In the genomic region with DNA sequence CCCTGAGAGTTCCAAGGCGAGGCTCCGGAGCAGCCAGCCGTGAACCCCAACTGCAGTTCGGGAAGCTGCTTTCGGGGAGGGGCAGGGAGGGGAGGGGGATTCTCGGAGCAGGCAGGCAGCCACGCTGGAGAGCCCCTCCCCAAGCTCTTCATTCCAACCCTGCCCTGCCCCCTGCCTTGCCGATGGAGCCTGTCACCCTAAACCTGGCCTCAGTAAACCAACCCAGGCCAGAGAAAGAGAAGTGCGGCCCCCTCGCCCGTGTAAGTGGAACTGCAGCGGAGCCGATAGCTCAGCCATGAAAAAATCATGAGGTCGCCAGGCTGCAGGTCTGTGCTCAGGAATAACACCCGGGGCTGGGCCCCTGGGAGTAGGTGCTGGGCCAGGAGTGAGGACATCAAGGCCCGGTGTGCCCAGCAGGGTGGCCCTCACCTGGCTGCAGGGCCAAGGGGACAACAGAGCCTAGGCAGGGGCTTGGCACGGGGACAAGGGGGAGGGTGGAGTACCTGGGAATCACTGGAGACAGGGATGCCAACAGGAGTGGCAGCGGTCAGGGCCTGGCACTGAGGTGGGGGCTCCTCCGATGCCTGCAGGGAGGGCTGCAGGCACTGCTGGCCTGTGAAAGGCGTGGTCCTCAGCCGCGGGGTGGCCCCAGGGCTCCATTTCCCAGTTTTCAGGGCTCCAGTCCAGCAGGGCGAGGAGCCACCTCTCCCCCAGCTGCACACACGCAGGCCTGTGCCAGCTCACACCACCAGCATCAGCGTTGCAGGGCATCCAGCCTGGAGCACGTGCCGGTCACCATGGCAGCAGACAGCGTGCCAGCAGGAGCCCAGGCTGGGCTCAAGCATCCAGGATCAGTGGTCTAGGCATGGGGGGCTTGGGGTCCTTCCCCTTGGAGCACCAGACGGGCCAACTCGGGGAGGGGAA, we compare ENCODE assay signal across 1 cellular context.
A peak's percentile ranks its signal among the peaks of the same experiment; 100 is the strongest.
TF ChIP-seq lines count a peak whose summit lies in the region.

No MANE protein-coding gene starts in this region.

TF ChIP-seq in K562, 482 proteins besides CTCF, POLR2A, EP300 and RAD21 (continues in another document):
- TF ChIP-seq ZNF436 (CRISPR knock-in tag; IDR thresholded peaks at IDR 0.05) (no peak), HDAC6 (IDR thresholded peaks at IDR 0.05; ENCODE audit: low read depth, low read length) (no peak), SRSF3 (IDR thresholded peaks at IDR 0.05; ENCODE audit: insufficient read depth, low read length) (no peak), RERE (CRISPR knock-in tag; IDR thresholded peaks at IDR 0.05; ENCODE audit: borderline replicate concordance) (no peak), MED1 (CRISPR knock-in tag; IDR thresholded peaks at IDR 0.05; ENCODE audit: borderline replicate concordance) (no peak), ZNF79 (CRISPR knock-in tag; IDR thresholded peaks at IDR 0.05; ENCODE audit: low read depth) (no peak), TARDBP (IDR thresholded peaks at IDR 0.05) (no peak), STAG1 (CRISPR knock-in tag; IDR thresholded peaks at IDR 0.05; ENCODE audit: borderline replicate concordance) (peak; percentile 21; the same call in 1 of the 2 replicates), CBX3 (IDR thresholded peaks at IDR 0.05; ENCODE audit: borderline replicate concordance in 1 of 2, low read length in 2 of 2) (no peak), FUS (optimal IDR thresholded peaks at IDR 0.05; ENCODE audit: low read depth, low read length) (no peak), CHCHD3 (CRISPR knock-in tag; IDR thresholded peaks at IDR 0.05) (no peak), ZNF512 (tag; IDR thresholded peaks at IDR 0.05) (no peak), PTBP1 (IDR thresholded peaks at IDR 0.05; ENCODE audit: low read depth, low read length) (0 out of 2 replicates have a peak, but pooled peaks have one; percentile 10), TGIF2 (CRISPR knock-in tag; IDR thresholded peaks at IDR 0.05) (no peak), POLR2G (IDR thresholded peaks at IDR 0.05; ENCODE audit: low read depth, low read length) (peak; percentile 39; the same call in 1 of the 2 replicates), SPI1 (IDR thresholded peaks at IDR 0.05; ENCODE audit: borderline replicate concordance, low read depth, low read length) (peak; percentile 56; the same call in 1 of the 2 replicates), SAP30 (IDR thresholded peaks at IDR 0.05; ENCODE audit: borderline replicate concordance, insufficient read depth, low read depth, low read length, poor library complexity, severe bottlenecking) (no peak), RB1 (IDR thresholded peaks at IDR 0.05; ENCODE audit: low read depth) (peak; percentile 16; the same call in 1 of the 2 replicates), CREBBP (IDR thresholded peaks at IDR 0.05; ENCODE audit: low read depth, low read length) (no peak), NR3C1 (CRISPR knock-in tag; IDR thresholded peaks at IDR 0.05) (no peak), TEAD1 (CRISPR knock-in tag; IDR thresholded peaks at IDR 0.05) (peak in 1 of 2 experiments; percentile 54; a peak in 1 of 4 replicates), HNRNPH1 (optimal IDR thresholded peaks at IDR 0.05; ENCODE audit: low read depth, low read length) (no peak), MAX (CRISPR knock-in tag; IDR thresholded peaks at IDR 0.05) (no peak), NR1H2 (CRISPR knock-in tag; IDR thresholded peaks at IDR 0.05) (no peak), JUND (IDR thresholded peaks at IDR 0.05; ENCODE audit: borderline replicate concordance, low read depth, low read length) (0 out of 2 replicates have a peak, but pooled peaks have one; percentile 4), JUND (tag; IDR thresholded peaks at IDR 0.05; ENCODE audit: borderline replicate concordance, low read depth, low read length) (no peak), FIP1L1 (IDR thresholded peaks at IDR 0.05; ENCODE audit: low read depth, low read length, poor library complexity, severe bottlenecking) (no peak), SREBF1 (IDR thresholded peaks at IDR 0.05; ENCODE audit: borderline replicate concordance, low read depth, low read length) (no peak), HDAC8 (tag; IDR thresholded peaks at IDR 0.05) (no peak), STAT5B (CRISPR knock-in tag; IDR thresholded peaks at IDR 0.05) (no peak), ZBTB7A (IDR thresholded peaks at IDR 0.05; ENCODE audit: borderline replicate concordance, control insufficient read depth, low read depth, low read length) (peak; percentile 52; the same call in 1 of the 2 replicates), TBL1XR1 (IDR thresholded peaks at IDR 0.05; ENCODE audit: low read length in 2 of 2) (no peak)
- TF ChIP-seq, protein P1, sequence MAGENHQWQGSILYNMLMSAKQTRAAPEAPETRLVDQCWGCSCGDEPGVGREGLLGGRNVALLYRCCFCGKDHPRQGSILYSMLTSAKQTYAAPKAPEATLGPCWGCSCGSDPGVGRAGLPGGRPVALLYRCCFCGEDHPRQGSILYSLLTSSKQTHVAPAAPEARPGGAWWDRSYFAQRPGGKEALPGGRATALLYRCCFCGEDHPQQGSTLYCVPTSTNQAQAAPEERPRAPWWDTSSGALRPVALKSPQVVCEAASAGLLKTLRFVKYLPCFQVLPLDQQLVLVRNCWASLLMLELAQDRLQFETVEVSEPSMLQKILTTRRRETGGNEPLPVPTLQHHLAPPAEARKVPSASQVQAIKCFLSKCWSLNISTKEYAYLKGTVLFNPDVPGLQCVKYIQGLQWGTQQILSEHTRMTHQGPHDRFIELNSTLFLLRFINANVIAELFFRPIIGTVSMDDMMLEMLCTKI (IDR thresholded peaks at IDR 0.05; ENCODE audit: partially characterized antibody): no peak
- TF ChIP-seq, protein P2, sequence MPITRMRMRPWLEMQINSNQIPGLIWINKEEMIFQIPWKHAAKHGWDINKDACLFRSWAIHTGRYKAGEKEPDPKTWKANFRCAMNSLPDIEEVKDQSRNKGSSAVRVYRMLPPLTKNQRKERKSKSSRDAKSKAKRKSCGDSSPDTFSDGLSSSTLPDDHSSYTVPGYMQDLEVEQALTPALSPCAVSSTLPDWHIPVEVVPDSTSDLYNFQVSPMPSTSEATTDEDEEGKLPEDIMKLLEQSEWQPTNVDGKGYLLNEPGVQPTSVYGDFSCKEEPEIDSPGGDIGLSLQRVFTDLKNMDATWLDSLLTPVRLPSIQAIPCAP (CRISPR knock-in tag; IDR thresholded peaks at IDR 0.05; ENCODE audit: borderline replicate concordance): no peak
- TF ChIP-seq, protein P3, sequence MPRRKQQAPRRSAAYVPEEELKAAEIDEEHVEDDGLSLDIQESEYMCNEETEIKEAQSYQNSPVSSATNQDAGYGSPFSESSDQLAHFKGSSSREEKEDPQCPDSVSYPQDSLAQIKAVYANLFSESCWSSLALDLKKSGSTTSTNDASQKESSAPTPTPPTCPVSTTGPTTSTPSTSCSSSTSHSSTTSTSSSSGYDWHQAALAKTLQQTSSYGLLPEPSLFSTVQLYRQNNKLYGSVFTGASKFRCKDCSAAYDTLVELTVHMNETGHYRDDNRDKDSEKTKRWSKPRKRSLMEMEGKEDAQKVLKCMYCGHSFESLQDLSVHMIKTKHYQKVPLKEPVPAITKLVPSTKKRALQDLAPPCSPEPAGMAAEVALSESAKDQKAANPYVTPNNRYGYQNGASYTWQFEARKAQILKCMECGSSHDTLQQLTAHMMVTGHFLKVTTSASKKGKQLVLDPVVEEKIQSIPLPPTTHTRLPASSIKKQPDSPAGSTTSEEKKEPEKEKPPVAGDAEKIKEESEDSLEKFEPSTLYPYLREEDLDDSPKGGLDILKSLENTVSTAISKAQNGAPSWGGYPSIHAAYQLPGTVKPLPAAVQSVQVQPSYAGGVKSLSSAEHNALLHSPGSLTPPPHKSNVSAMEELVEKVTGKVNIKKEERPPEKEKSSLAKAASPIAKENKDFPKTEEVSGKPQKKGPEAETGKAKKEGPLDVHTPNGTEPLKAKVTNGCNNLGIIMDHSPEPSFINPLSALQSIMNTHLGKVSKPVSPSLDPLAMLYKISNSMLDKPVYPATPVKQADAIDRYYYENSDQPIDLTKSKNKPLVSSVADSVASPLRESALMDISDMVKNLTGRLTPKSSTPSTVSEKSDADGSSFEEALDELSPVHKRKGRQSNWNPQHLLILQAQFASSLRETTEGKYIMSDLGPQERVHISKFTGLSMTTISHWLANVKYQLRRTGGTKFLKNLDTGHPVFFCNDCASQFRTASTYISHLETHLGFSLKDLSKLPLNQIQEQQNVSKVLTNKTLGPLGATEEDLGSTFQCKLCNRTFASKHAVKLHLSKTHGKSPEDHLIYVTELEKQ (CRISPR knock-in tag; IDR thresholded peaks at IDR 0.05): no peak
- TF ChIP-seq, protein P4, sequence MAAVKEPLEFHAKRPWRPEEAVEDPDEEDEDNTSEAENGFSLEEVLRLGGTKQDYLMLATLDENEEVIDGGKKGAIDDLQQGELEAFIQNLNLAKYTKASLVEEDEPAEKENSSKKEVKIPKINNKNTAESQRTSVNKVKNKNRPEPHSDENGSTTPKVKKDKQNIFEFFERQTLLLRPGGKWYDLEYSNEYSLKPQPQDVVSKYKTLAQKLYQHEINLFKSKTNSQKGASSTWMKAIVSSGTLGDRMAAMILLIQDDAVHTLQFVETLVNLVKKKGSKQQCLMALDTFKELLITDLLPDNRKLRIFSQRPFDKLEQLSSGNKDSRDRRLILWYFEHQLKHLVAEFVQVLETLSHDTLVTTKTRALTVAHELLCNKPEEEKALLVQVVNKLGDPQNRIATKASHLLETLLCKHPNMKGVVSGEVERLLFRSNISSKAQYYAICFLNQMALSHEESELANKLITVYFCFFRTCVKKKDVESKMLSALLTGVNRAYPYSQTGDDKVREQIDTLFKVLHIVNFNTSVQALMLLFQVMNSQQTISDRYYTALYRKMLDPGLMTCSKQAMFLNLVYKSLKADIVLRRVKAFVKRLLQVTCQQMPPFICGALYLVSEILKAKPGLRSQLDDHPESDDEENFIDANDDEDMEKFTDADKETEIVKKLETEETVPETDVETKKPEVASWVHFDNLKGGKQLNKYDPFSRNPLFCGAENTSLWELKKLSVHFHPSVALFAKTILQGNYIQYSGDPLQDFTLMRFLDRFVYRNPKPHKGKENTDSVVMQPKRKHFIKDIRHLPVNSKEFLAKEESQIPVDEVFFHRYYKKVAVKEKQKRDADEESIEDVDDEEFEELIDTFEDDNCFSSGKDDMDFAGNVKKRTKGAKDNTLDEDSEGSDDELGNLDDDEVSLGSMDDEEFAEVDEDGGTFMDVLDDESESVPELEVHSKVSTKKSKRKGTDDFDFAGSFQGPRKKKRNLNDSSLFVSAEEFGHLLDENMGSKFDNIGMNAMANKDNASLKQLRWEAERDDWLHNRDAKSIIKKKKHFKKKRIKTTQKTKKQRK (IDR thresholded peaks at IDR 0.05; ENCODE audit: borderline replicate concordance, low read depth, low read length): no peak
- TF ChIP-seq, protein P5, sequence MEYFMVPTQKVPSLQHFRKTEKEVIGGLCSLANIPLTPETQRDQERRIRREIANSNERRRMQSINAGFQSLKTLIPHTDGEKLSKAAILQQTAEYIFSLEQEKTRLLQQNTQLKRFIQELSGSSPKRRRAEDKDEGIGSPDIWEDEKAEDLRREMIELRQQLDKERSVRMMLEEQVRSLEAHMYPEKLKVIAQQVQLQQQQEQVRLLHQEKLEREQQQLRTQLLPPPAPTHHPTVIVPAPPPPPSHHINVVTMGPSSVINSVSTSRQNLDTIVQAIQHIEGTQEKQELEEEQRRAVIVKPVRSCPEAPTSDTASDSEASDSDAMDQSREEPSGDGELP (CRISPR knock-in tag; IDR thresholded peaks at IDR 0.05; ENCODE audit: borderline replicate concordance): 0 out of 2 replicates have a peak, but pooled peaks have one; percentile 16
